8 cellular contexts compared by ENCODE assay signal in genomic region chr1:92831762-92832536, GRCh38. TPM values are rescaled to one million over a fixed set of nuclear protein-coding genes. Genes with fewer than 3 reads are reported as not detected.
A peak's percentile ranks its signal among the peaks of the same experiment; 100 is the strongest.
DNase-seq lines count a peak whose midpoint lies in the region; ATAC-seq and TF ChIP-seq lines count a peak whose summit lies in the region.

RPL5 (plus strand) TSS chr1:92832040; CDS start chr1:92832115, 75 bp downstream.

- TF ChIP-seq POLR2A in NB4 (IDR thresholded peaks at IDR 0.05; ENCODE audit: extremely low read depth, insufficient read length) (peak; percentile 100), suprapubic skin (IDR thresholded peaks at IDR 0.05) (peak; percentile 88 to 94)

- H3K9ac ChIP-seq in SK-N-MC (ENCODE audit: insufficient read length) = peak within 1 kb of the TSS; percentile 99

- peak; percentile 35 for TF ChIP-seq EP300 in suprapubic skin (IDR thresholded peaks at IDR 0.05)

- peak within 1 kb of the TSS; percentile 92 for H3K27ac Mint-ChIP-seq in activated naive CD4-positive, alpha-beta T cell treated with anti-CD3 and anti-CD28 coated beads, Interleukin-2, amount 10 ng/mL, durations not matched to agents 7 days and 5 days

- peak; percentile 92 for DNase-seq in GM10266 (ENCODE audit: extremely low spot score)
- DNase-seq in NB4 (ENCODE audit: low read depth) = peak; percentile 96
- DNase-seq in SK-N-MC (ENCODE audit: low read depth, low spot score) = peak; percentile 92
- peak; percentile 98 for DNase-seq in activated naive CD4-positive, alpha-beta T cell treated with anti-CD3 and anti-CD28 coated beads, Interleukin-2, amount 10 ng/mL, durations not matched to agents 7 days and 5 days
- DNase-seq in germinal center (ENCODE audit: low spot score) = peak; percentile 98
- DNase-seq in nucleus accumbens (lab: John Stamatoyannopoulos, UW) = peak; percentile 64 to 99 (median 94)
- DNase-seq in suprapubic skin (ENCODE audit: low spot score in 2 of 2) = peak; percentile 97 to 98

- no peaks in the 10 kb centered on the region for H3K9me3 ChIP-seq in SK-N-MC (ENCODE audit: low read depth, low read length)
- H3K9me3 ChIP-seq in suprapubic skin = no peaks in the 10 kb centered on the region

- TF ChIP-seq CTCF in GM10266 (IDR thresholded peaks at IDR 0.05; ENCODE audit: control insufficient read depth, insufficient read depth, low read depth, missing control alignments) = peak; percentile 99
- peak; percentile 86 for TF ChIP-seq CTCF in NB4 (IDR thresholded peaks at IDR 0.05; ENCODE audit: low read depth, low read length)
- TF ChIP-seq CTCF in suprapubic skin (IDR thresholded peaks at IDR 0.05) = peak; percentile 84 to 97

- peaks cover 5% of the 10 kb centered on the region for H3K27me3 Mint-ChIP-seq in activated naive CD4-positive, alpha-beta T cell treated with anti-CD3 and anti-CD28 coated beads, Interleukin-2, amount 10 ng/mL, durations not matched to agents 7 days and 5 days

- H3K27ac ChIP-seq in SK-N-MC = peak within 1 kb of the TSS; percentile 67
- peak within 1 kb of the TSS; percentile 97 for H3K27ac ChIP-seq in suprapubic skin

- H3K4me3 Mint-ChIP-seq in activated naive CD4-positive, alpha-beta T cell treated with anti-CD3 and anti-CD28 coated beads, Interleukin-2, amount 10 ng/mL, durations not matched to agents 7 days and 5 days = peak within 1 kb of the TSS; percentile 84

- CTCF ChIA-PET in activated naive CD4-positive, alpha-beta T cell treated with anti-CD3 and anti-CD28 coated beads, Interleukin-2, amount 10 ng/mL, durations not matched to agents 7 days and 5 days (lab: Charles Lee) = interaction anchor here (0.6 to 2.3 kb wide), 12 partner anchors 9 to 169 kb away, joined by 3 to 10 read pairs (median 4); partner anchors contain the start of gene DIPK1A

- H3K36me3 Mint-ChIP-seq in activated naive CD4-positive, alpha-beta T cell treated with anti-CD3 and anti-CD28 coated beads, Interleukin-2, amount 10 ng/mL, durations not matched to agents 7 days and 5 days = peaks cover 46% of the 10 kb centered on the region

- peak within 1 kb of the TSS; percentile 98 for H3K4me3 ChIP-seq in NB4 (ENCODE audit: low read depth, low read length)
- peak within 1 kb of the TSS; percentile 94 for H3K4me3 ChIP-seq in SK-N-MC
- H3K4me3 ChIP-seq in suprapubic skin = peak within 1 kb of the TSS; percentile 99

- H3K36me3 ChIP-seq in SK-N-MC (ENCODE audit: insufficient read depth, low read length) = peaks cover 46% of the 10 kb centered on the region
- peaks cover 28% of the 10 kb centered on the region for H3K36me3 ChIP-seq in suprapubic skin

- peak; percentile 92 for ATAC-seq in HG02571 (IDR thresholded peaks at IDR 0.05; ENCODE audit: unreplicated experiment)

- peaks cover 45% of the 10 kb centered on the region for H3K4me1 Mint-ChIP-seq in activated naive CD4-positive, alpha-beta T cell treated with anti-CD3 and anti-CD28 coated beads, Interleukin-2, amount 10 ng/mL, durations not matched to agents 7 days and 5 days

- no peaks in the 10 kb centered on the region for H3K9me3 Mint-ChIP-seq in activated naive CD4-positive, alpha-beta T cell treated with anti-CD3 and anti-CD28 coated beads, Interleukin-2, amount 10 ng/mL, durations not matched to agents 7 days and 5 days

- peaks cover 42% of the 10 kb centered on the region for H3K4me1 ChIP-seq in suprapubic skin

- WGBS in suprapubic skin = under 1% methylated on average over 55 of the region's 57 CpGs

- no peaks in the 10 kb centered on the region for H3K27me3 ChIP-seq in suprapubic skin

RNA-seq across cellular contexts. Expression of gene RPL5, which starts in this region (rescaled TPM):
- total RNA-seq in suprapubic skin = 1,000 to 10,000 TPM; 1,150 to 1,809 (median 1,593) TPM

Comparison
In these comparisons a context has a peak if more than half of its experiments do, and no peak if none do; other contexts are left out.
1. Peak in every context shown above with its lines: DNase-seq, ATAC-seq, H3K4me3 ChIP-seq and H3K27ac ChIP-seq.